ENCODE assay signal across 18 cellular contexts in genomic region chr18:10188971-10189810, GRCh38.
DNase-seq lines count a peak whose midpoint lies in the region; ATAC-seq, FAIRE-seq and TF ChIP-seq lines count a peak whose summit lies in the region.
"Had no signal": no experiment of that assay in that cellular context is flagged by ENCODE, and none has a peak within 500 bp of the region (broad histone marks: within the 10 kb centered on the region; RNA-seq: fewer than 3 reads in every experiment).

No MANE protein-coding gene starts in this region.

- no peaks in the 10 kb centered on the region for H3K36me3 Mint-ChIP-seq in immature natural killer cell
- no peaks in the 10 kb centered on the region for H3K36me3 Mint-ChIP-seq in T-helper 2 cell treated with Interferon-gamma antibody and Interleukin-4, amounts not matched to agents 5 μg/mL and 100 μg/mL, for 36 hours (ENCODE audit: low read depth)

- no peak overlapping the region for H3K27ac Mint-ChIP-seq in immature natural killer cell
- no peak overlapping the region for H3K27ac Mint-ChIP-seq in T-helper 2 cell treated with Interferon-gamma antibody and Interleukin-4, amounts not matched to agents 5 μg/mL and 100 μg/mL, for 36 hours
- H3K27ac Mint-ChIP-seq: HFFc6 had no signal

- intact Hi-C loops in heart right ventricle (cut with DNase I) (no loop called here), pancreas (cut with DNase I) (no loop called here), lower lobe of right lung (cut with DNase I) (no loop called here)

- DNase-seq in COR-L47 (lab: John Stamatoyannopoulos, UW) (peak; percentile 49), NCI-H446 treated with DMSO at 0.1 percent for 48 hours (lab: John Stamatoyannopoulos, UW) (peak; percentile 16), heart right ventricle (peak in 1 of 2 donors; percentile 32), pancreas (no peak), immature natural killer cell (no peak), lower lobe of right lung (no peak)
- DNase-seq in T-helper 2 cell treated with Interferon-gamma antibody and Interleukin-4, amounts not matched to agents 5 μg/mL and 100 μg/mL, for 36 hours (ENCODE audit: low spot score), result no peak
- DNase-seq: DMS153; EL; HFFc6; KBM-7; NCI-H1048; NCI-H1930; NCI-H2171 treated with DMSO at 0.1 percent for 48 hours; NCI-H510A; NK-92 treated with Interleukin-12 subunit alpha and Interleukin-12 subunit beta, amount 100 ng/mL, for 24 hours; OCI-M1 had no signal

- H3K4me1 ChIP-seq in heart right ventricle (peaks cover 0 to 9% (median 0%) of the 10 kb centered on the region in 9 donors), pancreas (no peaks in the 10 kb centered on the region), lower lobe of right lung (no peaks in the 10 kb centered on the region)

- H3K27me3 ChIP-seq in heart right ventricle, result no peaks in the 10 kb centered on the region
- no peaks in the 10 kb centered on the region for H3K27me3 ChIP-seq in pancreas
- no peaks in the 10 kb centered on the region for H3K27me3 ChIP-seq in lower lobe of right lung (ENCODE audit: low read depth)

- H3K27ac ChIP-seq in heart right ventricle (no peak overlapping the region), pancreas (no peak overlapping the region), lower lobe of right lung (no peak overlapping the region)
- H3K27ac ChIP-seq: RWPE1 had no signal

- H3K4me1 Mint-ChIP-seq in immature natural killer cell, result no peaks in the 10 kb centered on the region
- H3K4me1 Mint-ChIP-seq in T-helper 2 cell treated with Interferon-gamma antibody and Interleukin-4, amounts not matched to agents 5 μg/mL and 100 μg/mL, for 36 hours (ENCODE audit: low read depth), result no peaks in the 10 kb centered on the region

- H3K36me3 ChIP-seq in heart right ventricle, result no peaks in the 10 kb centered on the region
- H3K36me3 ChIP-seq in pancreas, result no peaks in the 10 kb centered on the region
- no peaks in the 10 kb centered on the region for H3K36me3 ChIP-seq in lower lobe of right lung

- H3K27me3 Mint-ChIP-seq in immature natural killer cell (ENCODE audit: low read depth in 3 of 3), result peaks cover 2 to 4% (median 2%) of the 10 kb centered on the region in 3 donors
- H3K27me3 Mint-ChIP-seq in T-helper 2 cell treated with Interferon-gamma antibody and Interleukin-4, amounts not matched to agents 5 μg/mL and 100 μg/mL, for 36 hours (ENCODE audit: low read depth), result no peaks in the 10 kb centered on the region

- ATAC-seq in heart right ventricle (peak in 6 of 8 donors; percentile 13 to 75 (median 46)), pancreas (peak in 3 of 4 donors; percentile 12 to 48 (median 40)), lower lobe of right lung (no peak)

- no peak overlapping the region for H3K4me3 Mint-ChIP-seq in immature natural killer cell
- no peak overlapping the region for H3K4me3 Mint-ChIP-seq in T-helper 2 cell treated with Interferon-gamma antibody and Interleukin-4, amounts not matched to agents 5 μg/mL and 100 μg/mL, for 36 hours
- H3K4me3 Mint-ChIP-seq: HFFc6 had no signal

- TF ChIP-seq CTCF in heart right ventricle (IDR thresholded peaks at IDR 0.05) (no peak), pancreas (IDR thresholded peaks at IDR 0.05) (no peak), lower lobe of right lung (IDR thresholded peaks at IDR 0.05) (no peak)

- H3K4me3 ChIP-seq in heart right ventricle (no peak overlapping the region), pancreas (no peak overlapping the region), lower lobe of right lung (no peak overlapping the region)

- 68 to 73% methylated on average over 10 of the region's 10 CpGs for WGBS in heart right ventricle, 2 donors
- WGBS in pancreas, 2 donors, result 67 to 75% methylated on average over 10 of the region's 10 CpGs

- peaks cover 0 to 9% (median 2%) of the 10 kb centered on the region in 6 donors for H3K9me3 Mint-ChIP-seq in immature natural killer cell
- H3K9me3 Mint-ChIP-seq in T-helper 2 cell treated with Interferon-gamma antibody and Interleukin-4, amounts not matched to agents 5 μg/mL and 100 μg/mL, for 36 hours, result no peaks in the 10 kb centered on the region
- H3K9me3 Mint-ChIP-seq: HFFc6 had no signal

- no peak for FAIRE-seq in pancreas (lab: Jason Lieb, UNC)

- H3K9me3 ChIP-seq in heart right ventricle (peaks cover 0 to 4% (median 0%) of the 10 kb centered on the region in 11 donors), pancreas (no peaks in the 10 kb centered on the region), lower lobe of right lung (no peaks in the 10 kb centered on the region)

Comparison
In these comparisons a context has a peak if more than half of its experiments do, and no peak if none do; other contexts are left out.
1. DNase-seq: peak in COR-L47 (single experiment) and NCI-H446 treated with DMSO at 0.1 percent for 48 hours (single experiment); none in pancreas (0 of 6), immature natural killer cell (0 of 3), T-helper 2 cell treated with Interferon-gamma antibody and Interleukin-4, amounts not matched to agents 5 μg/mL and 100 μg/mL, for 36 hours (single experiment) and lower lobe of right lung (single experiment).
2. ATAC-seq: peak in heart right ventricle (6 of 8) and pancreas (3 of 4); none in lower lobe of right lung (0 of 2).